Comparison of ENCODE assay signal across 29 cellular contexts in the genomic region with DNA sequence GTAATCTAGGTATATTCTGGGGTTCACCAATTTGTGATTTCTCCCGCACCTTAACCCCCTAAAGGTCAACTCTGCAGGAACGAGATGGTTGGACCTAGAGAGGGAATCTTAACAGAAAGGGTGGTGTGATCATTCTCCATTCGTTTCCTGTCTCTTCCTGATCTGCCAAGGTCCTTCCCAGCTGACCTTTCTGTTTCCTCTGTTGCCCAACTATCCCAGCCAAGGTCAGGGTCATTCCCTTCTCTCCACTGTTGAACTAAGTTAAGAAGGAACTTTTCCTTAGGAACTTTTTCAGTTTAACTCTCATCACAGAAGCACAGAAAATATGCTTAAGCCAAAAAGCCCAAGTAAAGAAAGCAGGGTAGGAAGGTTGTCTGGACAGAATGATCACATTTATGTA.
"Had no signal": no experiment of that assay in that cellular context is flagged by ENCODE, and none has a peak within 500 bp of the region (broad histone marks: within the 10 kb centered on the region; RNA-seq: fewer than 3 reads in every experiment).

No MANE protein-coding gene starts in this region.

- H3K36me3 ChIP-seq: ascending aorta had no signal

- H3K27me3 ChIP-seq: ascending aorta, dorsolateral prefrontal cortex had no signal

- H3K4me3 Mint-ChIP-seq: activated CD4-positive, alpha-beta memory T cell treated with anti-CD3 and anti-CD28 coated beads for 36 hours; activated CD4-positive, alpha-beta T cell treated with anti-CD3 and anti-CD28 coated beads for 36 hours; activated CD4-positive, alpha-beta T cell treated with anti-CD3 and anti-CD28 coated beads, Interleukin-2, amount 10 ng/mL, durations not matched to agents 24 days and 14 days; activated CD8-positive, alpha-beta memory T cell treated with anti-CD3 and anti-CD28 coated beads, Interleukin-2, amount 10 ng/mL, durations not matched to agents 7 days and 5 days; activated CD8-positive, alpha-beta T cell treated with anti-CD3 and anti-CD28 coated beads, Interleukin-2, amount 10 ng/mL, durations not matched to agents 7 days and 5 days; activated naive CD4-positive, alpha-beta T cell treated with anti-CD3 and anti-CD28 coated beads for 36 hours; activated naive CD4-positive, alpha-beta T cell treated with anti-CD3 and anti-CD28 coated beads, Interleukin-2, amount 50 U/mL, for 24 hours; activated naive CD8-positive, alpha-beta T cell treated with anti-CD3 and anti-CD28 coated beads for 36 hours; activated naive CD8-positive, alpha-beta T cell treated with anti-CD3 and anti-CD28 coated beads, Interleukin-2, amount 50 U/mL, for 24 hours; activated T-helper 1 cell treated with anti-CD3 and anti-CD28 coated beads, Interleukin-12 subunit alpha, Interleukin-12 subunit beta, Interleukin-2, Interleukin-4 antibody, amounts not matched to agents 30 ng/mL and 10 ng/mL and 1 ng/mL, durations not matched to agents 14 hours and 24 hours and 36 hours; central memory CD8-positive, alpha-beta T cell; dendritic cell treated with granulocyte-macrophage colony-stimulating factor and Interleukin-4, amounts not matched to agents 40 ng/mL and 50 ng/mL, for 4 days; endodermal cell had no signal

- H3K27me3 Mint-ChIP-seq: activated CD4-positive, alpha-beta memory T cell treated with anti-CD3 and anti-CD28 coated beads for 36 hours; activated CD4-positive, alpha-beta T cell treated with anti-CD3 and anti-CD28 coated beads for 36 hours; activated CD4-positive, alpha-beta T cell treated with anti-CD3 and anti-CD28 coated beads, Interleukin-2, amount 10 ng/mL, durations not matched to agents 24 days and 14 days; activated CD8-positive, alpha-beta memory T cell treated with anti-CD3 and anti-CD28 coated beads, Interleukin-2, amount 10 ng/mL, durations not matched to agents 7 days and 5 days; activated naive CD8-positive, alpha-beta T cell treated with anti-CD3 and anti-CD28 coated beads for 36 hours; dendritic cell treated with granulocyte-macrophage colony-stimulating factor and Interleukin-4, amounts not matched to agents 40 ng/mL and 50 ng/mL, for 4 days had no signal

- H3K27ac Mint-ChIP-seq: activated CD4-positive, alpha-beta memory T cell treated with anti-CD3 and anti-CD28 coated beads for 36 hours; activated CD4-positive, alpha-beta T cell treated with anti-CD3 and anti-CD28 coated beads for 36 hours; activated CD4-positive, alpha-beta T cell treated with anti-CD3 and anti-CD28 coated beads, Interleukin-2, amount 10 ng/mL, durations not matched to agents 24 days and 14 days; activated CD8-positive, alpha-beta memory T cell treated with anti-CD3 and anti-CD28 coated beads, Interleukin-2, amount 10 ng/mL, durations not matched to agents 7 days and 5 days; activated CD8-positive, alpha-beta T cell treated with anti-CD3 and anti-CD28 coated beads, Interleukin-2, amount 10 ng/mL, durations not matched to agents 7 days and 5 days; activated naive CD4-positive, alpha-beta T cell treated with anti-CD3 and anti-CD28 coated beads for 36 hours; activated naive CD4-positive, alpha-beta T cell treated with anti-CD3 and anti-CD28 coated beads, Interleukin-2, amount 50 U/mL, for 24 hours; activated naive CD8-positive, alpha-beta T cell treated with anti-CD3 and anti-CD28 coated beads for 36 hours; activated naive CD8-positive, alpha-beta T cell treated with anti-CD3 and anti-CD28 coated beads, Interleukin-2, amount 50 U/mL, for 24 hours; activated T-helper 1 cell treated with anti-CD3 and anti-CD28 coated beads, Interleukin-12 subunit alpha, Interleukin-12 subunit beta, Interleukin-2, Interleukin-4 antibody, amounts not matched to agents 30 ng/mL and 10 ng/mL and 1 ng/mL, durations not matched to agents 14 hours and 24 hours and 36 hours; activated T-helper 2 cell treated with anti-CD3 and anti-CD28 coated beads, Interferon-gamma antibody, Interleukin-2, Interleukin-4, amounts not matched to agents 10 μg/mL and 5 μg/mL and 100 μg/mL, durations not matched to agents 14 hours and 24 hours and 36 hours; dendritic cell treated with granulocyte-macrophage colony-stimulating factor and Interleukin-4, amounts not matched to agents 40 ng/mL and 50 ng/mL, for 4 days; endodermal cell had no signal

- ATAC-seq: activated CD4-positive, alpha-beta T cell treated with anti-CD3 and anti-CD28 coated beads for 36 hours; activated CD8-positive, alpha-beta memory T cell treated with anti-CD3 and anti-CD28 coated beads, Interleukin-2, amount 10 ng/mL, durations not matched to agents 7 days and 5 days; activated CD8-positive, alpha-beta T cell treated with anti-CD3 and anti-CD28 coated beads, Interleukin-2, amount 10 ng/mL, durations not matched to agents 7 days and 5 days; activated naive CD8-positive, alpha-beta T cell treated with anti-CD3 and anti-CD28 coated beads, Interleukin-2, amount 50 U/mL, for 24 hours; esophagus mucosa had no signal

- H3K4me1 Mint-ChIP-seq: activated CD4-positive, alpha-beta T cell treated with anti-CD3 and anti-CD28 coated beads for 36 hours; activated CD4-positive, alpha-beta T cell treated with anti-CD3 and anti-CD28 coated beads, Interleukin-2, amount 10 ng/mL, durations not matched to agents 24 days and 14 days; activated CD8-positive, alpha-beta memory T cell treated with anti-CD3 and anti-CD28 coated beads, Interleukin-2, amount 10 ng/mL, durations not matched to agents 7 days and 5 days; activated naive CD4-positive, alpha-beta T cell treated with anti-CD3 and anti-CD28 coated beads, Interleukin-2, amount 50 U/mL, for 24 hours; activated naive CD8-positive, alpha-beta T cell treated with anti-CD3 and anti-CD28 coated beads for 36 hours; activated naive CD8-positive, alpha-beta T cell treated with anti-CD3 and anti-CD28 coated beads, Interleukin-2, amount 50 U/mL, for 24 hours; central memory CD8-positive, alpha-beta T cell had no signal

- H3K4me1 ChIP-seq: ascending aorta had no signal

- H3K27ac ChIP-seq: ascending aorta, coronary artery, dorsolateral prefrontal cortex had no signal

- H3K4me3 ChIP-seq: ascending aorta, coronary artery, dorsolateral prefrontal cortex had no signal

- H3K36me3 Mint-ChIP-seq: activated CD4-positive, alpha-beta memory T cell treated with anti-CD3 and anti-CD28 coated beads for 36 hours; activated CD8-positive, alpha-beta memory T cell treated with anti-CD3 and anti-CD28 coated beads, Interleukin-2, amount 10 ng/mL, durations not matched to agents 7 days and 5 days; activated naive CD4-positive, alpha-beta T cell treated with anti-CD3 and anti-CD28 coated beads, Interleukin-2, amount 50 U/mL, for 24 hours; activated naive CD8-positive, alpha-beta T cell treated with anti-CD3 and anti-CD28 coated beads for 36 hours had no signal

- H3K9me3 Mint-ChIP-seq: activated CD4-positive, alpha-beta T cell treated with anti-CD3 and anti-CD28 coated beads, Interleukin-2, amount 10 ng/mL, durations not matched to agents 24 days and 14 days had no signal

- FAIRE-seq: frontal cortex had no signal

- DNase-seq: activated CD4-positive, alpha-beta memory T cell treated with anti-CD3 and anti-CD28 coated beads for 36 hours; activated CD4-positive, alpha-beta T cell treated with anti-CD3 and anti-CD28 coated beads for 36 hours; activated CD4-positive, alpha-beta T cell treated with anti-CD3 and anti-CD28 coated beads, Interleukin-2, amount 10 ng/mL, durations not matched to agents 24 days and 14 days; activated CD4-positive, CD25-positive, alpha-beta regulatory T cell; activated CD4-positive, CD25-positive, alpha-beta regulatory T cell treated with anti-CD3 and anti-CD28 coated beads, Interleukin-2, amount 50 U/mL, for 72 hours; activated CD8-positive, alpha-beta memory T cell treated with anti-CD3 and anti-CD28 coated beads, Interleukin-2, amount 10 ng/mL, durations not matched to agents 7 days and 5 days; activated CD8-positive, alpha-beta memory T cell treated with anti-CD3 and anti-CD28 coated beads, Interleukin-2, amount 50 U/mL, for 4 hours; activated CD8-positive, alpha-beta T cell treated with anti-CD3 and anti-CD28 coated beads, Interleukin-2, amount 10 ng/mL, durations not matched to agents 7 days and 5 days; activated effector memory CD4-positive, alpha-beta T cell treated with anti-CD3 and anti-CD28 coated beads, Interleukin-2, amount 50 U/mL, for 16 hours; activated naive CD4-positive, alpha-beta T cell treated with anti-CD3 and anti-CD28 coated beads for 36 hours; activated naive CD8-positive, alpha-beta T cell treated with anti-CD3 and anti-CD28 coated beads for 36 hours; activated naive CD8-positive, alpha-beta T cell treated with anti-CD3 and anti-CD28 coated beads, Interleukin-2, amount 50 U/mL, for 24 hours; activated T-cell treated with anti-CD3 and anti-CD28 coated beads, Interleukin-2, amount 50 U/mL, for 1 hour; activated T-cell treated with anti-CD3 and anti-CD28 coated beads, Interleukin-2, amount 50 U/mL, for 48 hours; dorsolateral prefrontal cortex; effector memory CD4-positive, alpha-beta T cell; endodermal cell; foreskin fibroblast; head of caudate nucleus; T-helper 2 cell had no signal
